Comparison of ENCODE assay signal across 21 cellular contexts in the genomic region with DNA sequence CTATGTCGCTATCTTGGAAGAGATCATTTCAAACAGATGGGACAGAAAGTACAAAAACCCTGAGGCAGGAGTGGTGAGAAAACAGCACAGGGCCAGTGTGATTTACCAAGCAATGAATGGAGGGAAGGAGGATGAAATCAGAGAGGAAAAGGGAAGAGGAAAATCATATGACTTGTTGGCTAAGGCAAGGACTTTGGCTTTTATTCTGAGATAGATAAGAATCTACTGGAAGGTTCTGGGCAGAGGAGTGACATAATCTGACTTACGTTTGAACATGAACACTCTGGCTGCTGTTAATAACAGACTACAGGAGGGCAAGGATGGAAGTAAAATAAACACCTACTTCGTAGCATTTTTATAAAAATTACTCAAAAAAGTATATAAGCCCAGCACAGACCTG.
"Had no signal": no experiment of that assay in that cellular context is flagged by ENCODE, and none has a peak within 500 bp of the region (broad histone marks: within the 10 kb centered on the region; RNA-seq: fewer than 3 reads in every experiment).

No MANE protein-coding gene starts in this region.

- H3K4me3 ChIP-seq: skin epidermis, tibial artery had no signal

- ATAC-seq: activated CD8-positive, alpha-beta T cell treated with anti-CD3 and anti-CD28 coated beads, Interleukin-2, amount 10 ng/mL, durations not matched to agents 7 days and 5 days; effector memory CD8-positive, alpha-beta T cell; left ventricle myocardium superior; natural killer cell; right cardiac atrium had no signal

- H3K36me3 Mint-ChIP-seq: activated naive CD4-positive, alpha-beta T cell treated with anti-CD3 and anti-CD28 coated beads, Interleukin-2, amount 50 U/mL, for 24 hours; natural killer cell had no signal

- DNase-seq: activated CD4-positive, alpha-beta T cell treated with anti-CD3 and anti-CD28 coated beads, Interleukin-2, amount 10 ng/mL, durations not matched to agents 24 days and 14 days; activated CD4-positive, CD25-positive, alpha-beta regulatory T cell; activated CD8-positive, alpha-beta memory T cell treated with anti-CD3 and anti-CD28 coated beads, Interleukin-2, amount 50 U/mL, for 4 hours; activated CD8-positive, alpha-beta T cell treated with anti-CD3 and anti-CD28 coated beads, Interleukin-2, amount 10 ng/mL, durations not matched to agents 7 days and 5 days; activated effector memory CD4-positive, alpha-beta T cell treated with anti-CD3 and anti-CD28 coated beads, Interleukin-2, amount 50 U/mL, for 16 hours; activated T-cell treated with anti-CD3 and anti-CD28 coated beads, Interleukin-2, amount 50 U/mL, for 48 hours; brain microvascular endothelial cell; cerebellar nuclear complex; effector memory CD8-positive, alpha-beta T cell; kidney; left ventricle myocardium superior; mesenchymal stem cell; natural killer cell; posterior cingulate gyrus; right cardiac atrium; stimulated activated CD4-positive, alpha-beta T cell treated with anti-CD3 and anti-CD28 coated beads, Interleukin-4, amount 100 ng/mL, for 24 hours; stimulated activated naive CD4-positive, alpha-beta T cell; tibial artery had no signal

- H3K9me3 Mint-ChIP-seq: activated CD4-positive, alpha-beta T cell treated with anti-CD3 and anti-CD28 coated beads, Interleukin-2, amount 10 ng/mL, durations not matched to agents 24 days and 14 days; dendritic cell treated with granulocyte-macrophage colony-stimulating factor and Interleukin-4, amounts not matched to agents 40 ng/mL and 50 ng/mL, for 4 days had no signal

- H3K27me3 ChIP-seq: brain microvascular endothelial cell, tibial artery had no signal

- H3K36me3 ChIP-seq: brain microvascular endothelial cell, tibial artery had no signal

- H3K27ac Mint-ChIP-seq: activated CD4-positive, alpha-beta T cell treated with anti-CD3 and anti-CD28 coated beads, Interleukin-2, amount 10 ng/mL, durations not matched to agents 24 days and 14 days; activated CD8-positive, alpha-beta T cell treated with anti-CD3 and anti-CD28 coated beads, Interleukin-2, amount 10 ng/mL, durations not matched to agents 7 days and 5 days; activated naive CD4-positive, alpha-beta T cell treated with anti-CD3 and anti-CD28 coated beads, Interleukin-2, amount 50 U/mL, for 24 hours; dendritic cell treated with granulocyte-macrophage colony-stimulating factor and Interleukin-4, amounts not matched to agents 40 ng/mL and 50 ng/mL, for 4 days; effector memory CD8-positive, alpha-beta T cell; natural killer cell had no signal
